Comparison of ENCODE assay signal across 19 cellular contexts in the genomic region with DNA sequence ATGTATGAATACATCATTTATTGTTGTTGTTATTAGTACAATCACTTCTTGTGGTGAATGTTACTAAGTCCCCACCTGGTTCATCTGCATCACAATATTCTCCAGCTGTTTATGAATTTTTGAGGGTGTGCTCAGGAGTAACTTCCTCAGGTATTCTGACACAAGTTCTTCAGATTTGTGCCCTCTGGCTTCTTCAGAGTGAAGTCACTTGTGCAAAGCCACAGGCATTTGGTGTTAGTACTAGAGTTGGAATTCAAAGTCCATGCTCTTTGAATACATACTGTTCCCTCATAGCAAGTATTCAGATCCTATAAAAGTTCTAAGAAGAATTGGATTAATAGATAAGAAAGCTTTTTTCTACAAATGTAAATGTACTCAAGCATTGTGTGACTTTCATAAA.
DNase-seq lines count a peak whose midpoint lies in the region; ATAC-seq, FAIRE-seq and TF ChIP-seq lines count a peak whose summit lies in the region.
"Had no signal": no experiment of that assay in that cellular context is flagged by ENCODE, and none has a peak within 500 bp of the region (broad histone marks: within the 10 kb centered on the region; RNA-seq: fewer than 3 reads in every experiment).

No MANE protein-coding gene starts in this region.

- no peak overlapping the region for H2BK15ac ChIP-seq in mesenchymal stem cell (ENCODE audit: low read depth, poor library complexity, severe bottlenecking)

- H2BK5ac ChIP-seq in mesenchymal stem cell (ENCODE audit: low read depth, low read length, poor library complexity, severe bottlenecking): no peak overlapping the region

- no peak for TF ChIP-seq POLR2A in A549 (IDR thresholded peaks at IDR 0.05; ENCODE audit: low read length)

- H3K9me3 Mint-ChIP-seq in chondrocyte (ENCODE audit: low read depth): no peaks in the 10 kb centered on the region

- no peaks in the 10 kb centered on the region for H3K36me3 ChIP-seq in mesenchymal stem cell (ENCODE audit: control insufficient read depth in 1 of 2, insufficient read depth in 2 of 2, low read depth in 1 of 2, low read length in 2 of 2)

- no peak overlapping the region for H3K4me3 Mint-ChIP-seq in chondrocyte (ENCODE audit: unreplicated experiment)
- H3K4me3 Mint-ChIP-seq: CD14-positive monocyte had no signal

- H3K4me1 Mint-ChIP-seq in chondrocyte (ENCODE audit: low read depth): peaks cover 52% of the 10 kb centered on the region
- H3K4me1 Mint-ChIP-seq: CD14-positive monocyte had no signal

- H3K27ac ChIP-seq in A549: no peak overlapping the region
- no peak overlapping the region for H3K27ac ChIP-seq in mesenchymal stem cell (ENCODE audit: low read length, poor library complexity, severe bottlenecking)
- no peak overlapping the region for H3K27ac ChIP-seq in caudate nucleus (ENCODE audit: low read depth, low read length)

- H3K14ac ChIP-seq in mesenchymal stem cell (ENCODE audit: low read length in 2 of 2): no peak overlapping the region

- no peak for TF ChIP-seq RAD21 in A549 (conservative IDR thresholded peaks at IDR 0.05 in 1 of 2, IDR thresholded peaks at IDR 0.05 in 1 of 2)

- H3K36me3 Mint-ChIP-seq in chondrocyte (ENCODE audit: low read depth): no peaks in the 10 kb centered on the region
- H3K36me3 Mint-ChIP-seq: CD14-positive monocyte had no signal

- no peak overlapping the region for H3K4me3 ChIP-seq in A549
- no peak overlapping the region for H3K4me3 ChIP-seq in mesenchymal stem cell (ENCODE audit: insufficient read depth in 1 of 2, low read depth in 1 of 2, low read length in 2 of 2)

- no peak overlapping the region for H3K23ac ChIP-seq in mesenchymal stem cell (ENCODE audit: low read length in 2 of 2)

- H3K4ac ChIP-seq in mesenchymal stem cell (ENCODE audit: low read depth in 1 of 2, low read length in 2 of 2): no peak overlapping the region

- no peaks in the 10 kb centered on the region for H3K27me3 Mint-ChIP-seq in chondrocyte (ENCODE audit: low read depth)

- no peak overlapping the region for H2BK120ac ChIP-seq in mesenchymal stem cell (ENCODE audit: low read depth, low read length)

- DNase-seq in A549 (ENCODE audit: low read depth in 1 of 2, low spot score in 1 of 2): no peak
- peak; percentile 38 for DNase-seq in RPMI7951 (ENCODE audit: low read depth)
- no peak for DNase-seq in chondrocyte (ENCODE audit: low spot score)
- peak; percentile 26 for DNase-seq in mesenchymal stem cell
- DNase-seq in activated naive CD4-positive, alpha-beta T cell (lab: John Stamatoyannopoulos, UW): no peak
- no peak for DNase-seq in GM19240 (ENCODE audit: insufficient read length, low spot score)
- no peak for DNase-seq in caudate nucleus (lab: John Stamatoyannopoulos, UW)
- DNase-seq: 8988T, COR-L47, IMR-90, Kasumi-1, NCI-H187 treated with DMSO at 0.1 percent for 48 hours, NCI-H510A, SIG-M5 had no signal

- no peak overlapping the region for H2BK12ac ChIP-seq in mesenchymal stem cell (ENCODE audit: low read length in 2 of 2)

- peak overlapping the region; percentile 53 for H3K27ac Mint-ChIP-seq in chondrocyte (ENCODE audit: unreplicated experiment)
- H3K27ac Mint-ChIP-seq: CD14-positive monocyte had no signal

- no peak for TF ChIP-seq EP300 in A549 (IDR thresholded peaks at IDR 0.05)

- H3K9ac ChIP-seq in mesenchymal stem cell (ENCODE audit: low read length): no peak overlapping the region

- no peak overlapping the region for H2AFZ ChIP-seq in mesenchymal stem cell (ENCODE audit: low read depth, low read length)

- CTCF ChIA-PET in A549 (lab: Yijun Ruan, JAX): no interaction called here

- H3K4me1 ChIP-seq in A549 (peaks cover 9% of the 10 kb centered on the region; the same call in 2 of the 3 replicates), mesenchymal stem cell (ENCODE audit: control insufficient read depth, insufficient read depth, low read depth, low read length) (peaks cover 8% of the 10 kb centered on the region)

- H3K9me3 ChIP-seq in A549: no peaks in the 10 kb centered on the region
- H3K9me3 ChIP-seq in mesenchymal stem cell (ENCODE audit: control insufficient read depth, low read length): no peaks in the 10 kb centered on the region

- POLR2A ChIA-PET in A549 (lab: Yijun Ruan, JAX): no interaction called here

- H3K27me3 ChIP-seq in mesenchymal stem cell (ENCODE audit: control insufficient read depth in 1 of 2, insufficient read depth in 1 of 2, low read length in 2 of 2): no peaks in the 10 kb centered on the region

- no peak overlapping the region for H3K18ac ChIP-seq in mesenchymal stem cell (ENCODE audit: low read depth in 1 of 2, low read length in 2 of 2)

- H3K79me1 ChIP-seq in mesenchymal stem cell (replicated peaks; ENCODE audit: low read length, poor library complexity, severe bottlenecking): no peaks in the 10 kb centered on the region

- no peak overlapping the region for H3K4me2 ChIP-seq in A549
- no peak overlapping the region for H3K4me2 ChIP-seq in mesenchymal stem cell (ENCODE audit: low read length, poor library complexity, severe bottlenecking)

- no peak overlapping the region for H4K8ac ChIP-seq in mesenchymal stem cell (ENCODE audit: low read length)

- H2AK5ac ChIP-seq in mesenchymal stem cell (ENCODE audit: low read length, severe bottlenecking): no peak overlapping the region

- H4K91ac ChIP-seq in mesenchymal stem cell (ENCODE audit: low read length): no peak overlapping the region

- FAIRE-seq in A549 (lab: Jason Lieb, UNC): peak; percentile 54
- FAIRE-seq: GM12891, GM19239, RCC 7860 had no signal

- ATAC-seq in A549 (no peak), GM18873 (IDR thresholded peaks at IDR 0.05; ENCODE audit: low FRiP score, unreplicated experiment) (no peak)

- TF ChIP-seq CTCF in A549 (IDR thresholded peaks at IDR 0.05) (no peak), chondrocyte (IDR thresholded peaks at IDR 0.05) (no peak)

TF ChIP-seq in A549, 52 proteins besides CTCF, POLR2A, EP300 and RAD21:
- TF ChIP-seq, protein P1, sequence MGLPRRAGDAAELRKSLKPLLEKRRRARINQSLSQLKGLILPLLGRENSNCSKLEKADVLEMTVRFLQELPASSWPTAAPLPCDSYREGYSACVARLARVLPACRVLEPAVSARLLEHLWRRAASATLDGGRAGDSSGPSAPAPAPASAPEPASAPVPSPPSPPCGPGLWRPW (IDR thresholded peaks at IDR 0.05): no peak
- no peak for TF ChIP-seq FOSB (CRISPR knock-in tag; IDR thresholded peaks at IDR 0.05)
- TF ChIP-seq, protein P2, sequence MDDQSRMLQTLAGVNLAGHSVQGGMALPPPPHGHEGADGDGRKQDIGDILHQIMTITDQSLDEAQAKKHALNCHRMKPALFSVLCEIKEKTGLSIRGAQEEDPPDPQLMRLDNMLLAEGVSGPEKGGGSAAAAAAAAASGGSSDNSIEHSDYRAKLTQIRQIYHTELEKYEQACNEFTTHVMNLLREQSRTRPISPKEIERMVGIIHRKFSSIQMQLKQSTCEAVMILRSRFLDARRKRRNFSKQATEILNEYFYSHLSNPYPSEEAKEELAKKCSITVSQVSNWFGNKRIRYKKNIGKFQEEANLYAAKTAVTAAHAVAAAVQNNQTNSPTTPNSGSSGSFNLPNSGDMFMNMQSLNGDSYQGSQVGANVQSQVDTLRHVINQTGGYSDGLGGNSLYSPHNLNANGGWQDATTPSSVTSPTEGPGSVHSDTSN (IDR thresholded peaks at IDR 0.05): no peak
- TF ChIP-seq, protein P3, sequence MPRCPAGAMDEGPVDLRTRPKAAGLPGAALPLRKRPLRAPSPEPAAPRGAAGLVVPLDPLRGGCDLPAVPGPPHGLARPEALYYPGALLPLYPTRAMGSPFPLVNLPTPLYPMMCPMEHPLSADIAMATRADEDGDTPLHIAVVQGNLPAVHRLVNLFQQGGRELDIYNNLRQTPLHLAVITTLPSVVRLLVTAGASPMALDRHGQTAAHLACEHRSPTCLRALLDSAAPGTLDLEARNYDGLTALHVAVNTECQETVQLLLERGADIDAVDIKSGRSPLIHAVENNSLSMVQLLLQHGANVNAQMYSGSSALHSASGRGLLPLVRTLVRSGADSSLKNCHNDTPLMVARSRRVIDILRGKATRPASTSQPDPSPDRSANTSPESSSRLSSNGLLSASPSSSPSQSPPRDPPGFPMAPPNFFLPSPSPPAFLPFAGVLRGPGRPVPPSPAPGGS (IDR thresholded peaks at IDR 0.05): no peak
- TF ChIP-seq, protein P4, sequence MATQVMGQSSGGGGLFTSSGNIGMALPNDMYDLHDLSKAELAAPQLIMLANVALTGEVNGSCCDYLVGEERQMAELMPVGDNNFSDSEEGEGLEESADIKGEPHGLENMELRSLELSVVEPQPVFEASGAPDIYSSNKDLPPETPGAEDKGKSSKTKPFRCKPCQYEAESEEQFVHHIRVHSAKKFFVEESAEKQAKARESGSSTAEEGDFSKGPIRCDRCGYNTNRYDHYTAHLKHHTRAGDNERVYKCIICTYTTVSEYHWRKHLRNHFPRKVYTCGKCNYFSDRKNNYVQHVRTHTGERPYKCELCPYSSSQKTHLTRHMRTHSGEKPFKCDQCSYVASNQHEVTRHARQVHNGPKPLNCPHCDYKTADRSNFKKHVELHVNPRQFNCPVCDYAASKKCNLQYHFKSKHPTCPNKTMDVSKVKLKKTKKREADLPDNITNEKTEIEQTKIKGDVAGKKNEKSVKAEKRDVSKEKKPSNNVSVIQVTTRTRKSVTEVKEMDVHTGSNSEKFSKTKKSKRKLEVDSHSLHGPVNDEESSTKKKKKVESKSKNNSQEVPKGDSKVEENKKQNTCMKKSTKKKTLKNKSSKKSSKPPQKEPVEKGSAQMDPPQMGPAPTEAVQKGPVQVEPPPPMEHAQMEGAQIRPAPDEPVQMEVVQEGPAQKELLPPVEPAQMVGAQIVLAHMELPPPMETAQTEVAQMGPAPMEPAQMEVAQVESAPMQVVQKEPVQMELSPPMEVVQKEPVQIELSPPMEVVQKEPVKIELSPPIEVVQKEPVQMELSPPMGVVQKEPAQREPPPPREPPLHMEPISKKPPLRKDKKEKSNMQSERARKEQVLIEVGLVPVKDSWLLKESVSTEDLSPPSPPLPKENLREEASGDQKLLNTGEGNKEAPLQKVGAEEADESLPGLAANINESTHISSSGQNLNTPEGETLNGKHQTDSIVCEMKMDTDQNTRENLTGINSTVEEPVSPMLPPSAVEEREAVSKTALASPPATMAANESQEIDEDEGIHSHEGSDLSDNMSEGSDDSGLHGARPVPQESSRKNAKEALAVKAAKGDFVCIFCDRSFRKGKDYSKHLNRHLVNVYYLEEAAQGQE (IDR thresholded peaks at IDR 0.05): no peak
- no peak for TF ChIP-seq KDM1A (IDR thresholded peaks at IDR 0.05; ENCODE audit: low read depth)
- TF ChIP-seq CBX2 (IDR thresholded peaks at IDR 0.05; ENCODE audit: borderline replicate concordance, low read depth): no peak
- no peak for TF ChIP-seq CHD2 (IDR thresholded peaks at IDR 0.05; ENCODE audit: low read length, partially characterized antibody)
- no peak for TF ChIP-seq NFE2L2 (conservative IDR thresholded peaks at IDR 0.05; ENCODE audit: low read length)
- TF ChIP-seq ZSCAN20 (CRISPR knock-in tag; IDR thresholded peaks at IDR 0.05): no peak
- TF ChIP-seq SREBF2 (IDR thresholded peaks at IDR 0.05): no peak

Comparison
In these comparisons a context has a peak if more than half of its experiments do, and no peak if none do; other contexts are left out.
1. DNase-seq: peak in RPMI7951 (single experiment) and mesenchymal stem cell (single experiment); none in A549 (0 of 2), chondrocyte (single experiment), activated naive CD4-positive, alpha-beta T cell (0 of 4), GM19240 (single experiment) and caudate nucleus (0 of 61).